In genomic region chr11:74950374-74950969, GRCh38 we compare ENCODE assay signal across 8 cellular contexts. TPM values are rescaled to one million over a fixed set of nuclear protein-coding genes. Genes with fewer than 3 reads are reported as not detected.
DNase-seq lines count a peak whose midpoint lies in the region; ATAC-seq and TF ChIP-seq lines count a peak whose summit lies in the region.

No MANE protein-coding gene starts in this region.

- ATAC-seq in HG03175 (IDR thresholded peaks at IDR 0.05; ENCODE audit: unreplicated experiment) = no peak

- H3K27ac ChIP-seq in AG04450 (ENCODE audit: low read depth, low read length) = no peak overlapping the region
- H3K27ac ChIP-seq in HL-60 (replicated peaks) = peak overlapping the region; percentile 83
- H3K27ac ChIP-seq in mammary epithelial cell (ENCODE audit: insufficient read depth, low read depth, low read length) = peak overlapping the region; percentile 91
- peak overlapping the region; percentile 75 for H3K27ac ChIP-seq in muscle layer of duodenum (ENCODE audit: low read length)

- no peaks in the 10 kb centered on the region for H3K27me3 ChIP-seq in AG04450 (ENCODE audit: control insufficient read depth, insufficient read depth, low read length)
- H3K27me3 ChIP-seq in HL-60 (ENCODE audit: insufficient read depth, poor library complexity, severe bottlenecking) = no peaks in the 10 kb centered on the region
- no peaks in the 10 kb centered on the region for H3K27me3 ChIP-seq in mammary epithelial cell (ENCODE audit: insufficient read depth, low read length)
- no peaks in the 10 kb centered on the region for H3K27me3 ChIP-seq in muscle layer of duodenum (ENCODE audit: low read depth, low read length)

- in situ Hi-C loops in mammary epithelial cell (cut with MboI; ENCODE audit: low sequenced_read_pairs in 2 of 2) = no loop called here

- intact Hi-C loops in mammary epithelial cell (cut with micrococcal nuclease) = no loop called here

- no TSS peak for BruUV-seq in mammary epithelial cell (replicated peaks; lab: Mats Ljungman, UMichigan)

- no peak overlapping the region for H2AFZ ChIP-seq in mammary epithelial cell (ENCODE audit: low read depth, low read length)

- WGBS in mammary epithelial cell (ENCODE audit: low coverage, missing lambda C conversion rate) = 100% methylated on average over 2 of the region's 2 CpGs

- no peak overlapping the region for H3K9ac ChIP-seq in mammary epithelial cell (ENCODE audit: insufficient read depth, low read length)

- dilution Hi-C loops in mammary epithelial cell (cut with HindIII; ENCODE audit: low sequenced_read_pairs) = loop anchor here (5.0 kb wide), 1 partner anchor 42 kb away; no protein-coding TSS in a partner anchor

- DNase-seq in AG04450 (ENCODE audit: low read depth, low spot score) (no peak), HL-60 (ENCODE audit: low read depth in 1 of 2, low spot score in 1 of 2) (no peak), mammary epithelial cell (no peak), NOMO-1 treated with DMSO at 0.1 percent for 48 hours (lab: John Stamatoyannopoulos, UW; ENCODE audit: unreplicated experiment) (no peak), iPS-NIHi7 (ENCODE audit: extremely low spot score) (no peak), DMS53 treated with DMSO at 0.1 percent for 48 hours (lab: John Stamatoyannopoulos, UW; ENCODE audit: unreplicated experiment) (no peak)

- H3K4me2 ChIP-seq in mammary epithelial cell (ENCODE audit: insufficient read depth, low read depth, low read length) = peak overlapping the region; percentile 79

- no peaks in the 10 kb centered on the region for H3K36me3 ChIP-seq in mammary epithelial cell (ENCODE audit: insufficient read depth, low read length)
- H3K36me3 ChIP-seq in muscle layer of duodenum (ENCODE audit: control insufficient read depth in 1 of 2, insufficient read depth in 2 of 2, low read length in 2 of 2) = no peaks in the 10 kb centered on the region

- peaks cover 76% of the 10 kb centered on the region for H3K79me2 ChIP-seq in mammary epithelial cell (ENCODE audit: insufficient read depth, low read length)

- H3K4me3 ChIP-seq in AG04450 (ENCODE audit: low read depth, low read length) (peak overlapping the region; percentile 95), HL-60 (replicated peaks; ENCODE audit: insufficient read depth, low read length) (peak overlapping the region; percentile 95), mammary epithelial cell (replicated peaks in 1 of 3; ENCODE audit: insufficient read depth in 1 of 3, low read depth in 2 of 3, low read length in 3 of 3) (peak overlapping the region; percentile 72 to 100 (median 99)), muscle layer of duodenum (ENCODE audit: low read depth in 1 of 2, low read length in 2 of 2) (peak overlapping the region; percentile 93 to 98)

- POLR2A ChIA-PET in AG04450 (lab: Yijun Ruan, JAX) = no interaction called here

- CTCF ChIA-PET in AG04450 (lab: Charles Lee) = interaction anchor here (0.6 kb wide), 1 partner anchor 18 kb away, joined by 3 read pairs; no protein-coding TSS in a partner anchor
- CTCF ChIA-PET in mammary epithelial cell (lab: Charles Lee; ENCODE audit: low non-redundant PET) = no interaction called here

- no peaks in the 10 kb centered on the region for H4K20me1 ChIP-seq in mammary epithelial cell (ENCODE audit: insufficient read depth, low read length)

- TF ChIP-seq CTCF in AG04450 (IDR thresholded peaks at IDR 0.05; ENCODE audit: low read depth, low read length) (no peak), HL-60 (IDR thresholded peaks at IDR 0.05; ENCODE audit: insufficient read depth, low read length) (no peak), mammary epithelial cell (conservative IDR thresholded peaks at IDR 0.05 in 1 of 2, IDR thresholded peaks at IDR 0.05 in 1 of 2; ENCODE audit: extremely low read depth in 1 of 2, insufficient read depth in 1 of 2, low read depth in 1 of 2, low read length in 2 of 2) (no peak)

- H3K4me1 ChIP-seq in mammary epithelial cell (ENCODE audit: insufficient read depth, low read length) (peaks cover 4% of the 10 kb centered on the region), muscle layer of duodenum (ENCODE audit: control insufficient read depth in 1 of 2, insufficient read depth in 2 of 2, low read length in 2 of 2) (peaks cover 9 to 31% of the 10 kb centered on the region in 2 donors)

- no peaks in the 10 kb centered on the region; the same call in 1 of the 2 replicates for H3K9me3 ChIP-seq in AG04450 (ENCODE audit: control insufficient read depth, insufficient read depth, low read length)
- no peaks in the 10 kb centered on the region for H3K9me3 ChIP-seq in mammary epithelial cell (replicated peaks; ENCODE audit: insufficient read depth, low read length)
- H3K9me3 ChIP-seq in muscle layer of duodenum (ENCODE audit: control insufficient read depth in 1 of 2, low read length in 2 of 2) = no peaks in the 10 kb centered on the region

RNA-seq across cellular contexts. Expression of gene SPCS2, which starts 1.4 kb away (rescaled TPM):
- polyA plus RNA-seq in AG04450 (2011; rRNA removed) (108 and 195 TPM in 2 replicates), mammary epithelial cell (54.6 TPM)
- 51.8 and 85.3 TPM in 2 replicates for polyA minus RNA-seq in AG04450 (2011; rRNA and poly(A)+ RNA removed)
- total RNA-seq in mammary epithelial cell = 100 to 1,000 TPM in 1 of 2 donors, 10 to 100 TPM in 1; 14.0 to 122 TPM
- polyA minus RNA-seq in mammary epithelial cell = 83.2 TPM

RNA-seq across cellular contexts. Expression of gene XRRA1, which starts 1.6 kb away (rescaled TPM):
- polyA plus RNA-seq in AG04450 (2011; rRNA removed) = 5.6 and 7.0 TPM in 2 replicates
- polyA minus RNA-seq in AG04450 (2011; rRNA and poly(A)+ RNA removed) = 17.9 and 25.5 TPM in 2 replicates
- 10 to 100 TPM; 17.6 to 28.7 TPM for total RNA-seq in mammary epithelial cell
- polyA plus RNA-seq in mammary epithelial cell = 5.7 TPM
- polyA minus RNA-seq in mammary epithelial cell = 43.4 TPM

RNA-seq across cellular contexts. Expression of gene NEU3, which starts 38.3 kb away (rescaled TPM):
- polyA plus RNA-seq in AG04450 (2011; rRNA removed) (5.6 and 5.7 TPM in 2 replicates), mammary epithelial cell (9.3 TPM)
- polyA minus RNA-seq in AG04450 (2011; rRNA and poly(A)+ RNA removed) = 13.7 and 19.6 TPM in 2 replicates
- total RNA-seq in mammary epithelial cell = 10 to 100 TPM; 17.3 to 21.8 TPM
- polyA minus RNA-seq in mammary epithelial cell = 10.0 TPM
